In the genomic region with DNA sequence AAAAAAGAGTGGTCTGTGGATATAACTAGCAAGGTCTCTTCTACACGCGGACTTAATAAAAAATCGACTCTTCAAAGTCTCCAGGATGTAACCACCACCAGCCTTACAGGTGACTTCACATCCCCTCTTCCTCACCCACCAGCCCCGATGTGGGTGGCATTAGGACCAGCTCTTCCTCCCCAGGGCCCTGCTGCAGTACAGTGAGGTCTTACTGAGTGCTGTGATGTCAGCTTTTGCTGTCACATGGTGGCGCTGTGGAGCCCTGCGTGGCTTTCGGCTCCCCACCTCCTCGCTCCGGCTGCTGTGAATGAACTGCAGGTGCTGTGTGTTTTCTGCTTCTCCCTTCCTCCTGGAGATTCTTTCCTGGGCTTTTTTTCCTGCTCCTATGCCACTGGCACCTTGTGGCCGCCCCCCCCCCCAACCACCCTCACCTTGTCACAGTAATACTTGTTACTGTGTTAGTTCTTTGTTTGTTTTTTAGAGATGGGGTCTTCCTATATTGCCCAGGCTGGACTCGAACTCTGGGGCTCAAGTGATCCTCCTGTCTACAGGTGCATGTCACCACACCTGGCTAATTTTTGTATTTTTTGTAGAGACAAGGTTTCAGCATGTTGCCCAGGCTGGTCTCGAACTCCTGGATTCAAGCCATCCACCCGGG, we compare ENCODE assay signal across 8 cellular contexts.
A peak's percentile ranks its signal among the peaks of the same experiment; 100 is the strongest.
DNase-seq lines count a peak whose midpoint lies in the region; ATAC-seq, FAIRE-seq and TF ChIP-seq lines count a peak whose summit lies in the region.

No MANE protein-coding gene starts in this region.

- H3K36me3 Mint-ChIP-seq in activated T-cell treated with anti-CD3 and anti-CD28 coated beads, Interleukin-2, amount 50 U/mL, for 24 hours (ENCODE audit: low read depth), result no peaks in the 10 kb centered on the region
- no peaks in the 10 kb centered on the region for H3K36me3 Mint-ChIP-seq in nephron progenitor cell (ENCODE audit: low read depth)

- peak; percentile 70 for TF ChIP-seq CTCF in nephron progenitor cell (IDR thresholded peaks at IDR 0.05)

- peak; percentile 95 for ATAC-seq in stimulated activated naive CD8-positive, alpha-beta T cell treated with anti-CD3 and anti-CD28 coated beads, Interleukin-15, Interleukin-2, amounts not matched to agents 100 U/mL and 50 U/mL, for 24 hours

- FAIRE-seq in RCC 7860 (lab: Jason Lieb, UNC), result no peak

- no peaks in the 10 kb centered on the region for H3K9me3 Mint-ChIP-seq in activated T-cell treated with anti-CD3 and anti-CD28 coated beads, Interleukin-2, amount 50 U/mL, for 24 hours
- H3K9me3 Mint-ChIP-seq in nephron progenitor cell, result no peaks in the 10 kb centered on the region

- no peak overlapping the region for H3K4me3 Mint-ChIP-seq in activated T-cell treated with anti-CD3 and anti-CD28 coated beads, Interleukin-2, amount 50 U/mL, for 24 hours
- H3K4me3 Mint-ChIP-seq in nephron progenitor cell, result no peak overlapping the region

- H3K27ac Mint-ChIP-seq in activated T-cell treated with anti-CD3 and anti-CD28 coated beads, Interleukin-2, amount 50 U/mL, for 24 hours, result no peak overlapping the region
- no peak overlapping the region for H3K27ac Mint-ChIP-seq in nephron progenitor cell

- H3K27me3 Mint-ChIP-seq in activated T-cell treated with anti-CD3 and anti-CD28 coated beads, Interleukin-2, amount 50 U/mL, for 24 hours, result peaks cover 3% of the 10 kb centered on the region
- H3K27me3 Mint-ChIP-seq in nephron progenitor cell (ENCODE audit: low read depth, poor library complexity), result peaks cover 47% of the 10 kb centered on the region

- peaks cover 21% of the 10 kb centered on the region for H3K4me1 Mint-ChIP-seq in activated T-cell treated with anti-CD3 and anti-CD28 coated beads, Interleukin-2, amount 50 U/mL, for 24 hours (ENCODE audit: low read depth)
- H3K4me1 Mint-ChIP-seq in nephron progenitor cell, result peaks cover 11% of the 10 kb centered on the region

- DNase-seq in NK-92 treated with Interleukin-12 subunit alpha and Interleukin-12 subunit beta, amount 100 ng/mL, for 24 hours (lab: John Stamatoyannopoulos, UW), result peak; percentile 64
- DNase-seq in NK-92 (lab: John Stamatoyannopoulos, UW; ENCODE audit: unreplicated experiment) (no peak), LoVo (ENCODE audit: low spot score) (peak; percentile 76), RCC 7860 (ENCODE audit: low spot score) (peak; percentile 57), fibroblast of gingiva (ENCODE audit: low read depth) (peak; percentile 64), nephron progenitor cell (peak; percentile 95)
- peak; percentile 89 for DNase-seq in activated T-cell treated with anti-CD3 and anti-CD28 coated beads, Interleukin-2, amount 50 U/mL, for 24 hours
- peak; percentile 92 for DNase-seq in stimulated activated naive CD8-positive, alpha-beta T cell treated with anti-CD3 and anti-CD28 coated beads, Interleukin-15, Interleukin-2, amounts not matched to agents 100 U/mL and 50 U/mL, for 24 hours
